22 cellular contexts compared by ENCODE assay signal in the genomic region with DNA sequence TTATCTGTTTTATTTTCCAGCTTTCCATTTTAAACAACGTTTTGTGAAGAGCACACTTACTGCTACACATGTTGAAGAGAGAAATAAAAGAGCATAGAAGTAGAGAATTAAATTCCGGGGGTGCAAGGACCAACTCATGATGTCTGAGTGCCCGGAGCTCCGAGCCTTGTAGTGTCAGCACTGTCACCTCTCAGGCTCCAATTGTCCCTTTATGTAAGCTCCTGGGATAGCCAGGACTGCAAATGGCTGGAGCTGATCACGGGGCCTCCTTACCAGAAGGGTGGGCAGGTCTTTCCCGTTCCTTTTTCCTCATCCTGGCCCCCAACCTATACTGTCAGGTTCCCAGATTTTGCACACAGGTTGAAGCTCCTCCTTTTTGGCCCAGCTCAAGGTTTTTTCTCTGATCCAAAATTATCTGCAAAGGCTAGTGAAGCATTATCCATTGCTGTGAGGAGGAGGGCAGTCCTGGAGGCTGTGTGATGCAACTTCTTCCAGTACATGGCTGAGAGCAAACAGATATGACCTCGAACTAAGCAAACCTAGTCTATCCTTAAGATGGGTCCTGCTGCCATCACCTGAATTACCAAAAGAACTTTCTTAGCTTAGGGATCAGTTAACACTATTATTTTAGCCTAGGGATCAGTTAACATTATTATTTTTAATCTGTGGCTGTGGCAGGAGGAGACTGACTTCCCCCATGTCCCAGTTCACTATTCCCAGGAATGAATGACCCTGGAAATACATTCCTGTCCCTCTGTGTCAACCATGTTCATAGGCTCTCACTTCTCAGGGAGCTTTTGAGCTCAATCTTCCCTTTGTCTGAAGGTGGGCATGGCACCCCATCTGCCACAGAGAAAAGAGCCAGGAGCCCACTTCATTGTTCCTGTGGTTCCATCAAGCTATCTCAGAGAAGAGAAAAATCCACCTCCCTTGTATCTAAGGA. TPM values are rescaled to one million over a fixed set of nuclear protein-coding genes. Genes with fewer than 3 reads are reported as not detected.
DNase-seq lines count a peak whose midpoint lies in the region; ATAC-seq, FAIRE-seq and TF ChIP-seq lines count a peak whose summit lies in the region.
"Had no signal": no experiment of that assay in that cellular context is flagged by ENCODE, and none has a peak within 500 bp of the region (broad histone marks: within the 10 kb centered on the region; RNA-seq: fewer than 3 reads in every experiment).

Gene FGG, minus strand, starts transcription at position 185 of the 943 bp plus-strand sequence. Its CDS starts 47 bp downstream, at position 138.

- TF ChIP-seq CTCF in ascending aorta (IDR thresholded peaks at IDR 0.05): no peak
- TF ChIP-seq CTCF in HepG2 (CRISPR knock-in tag; IDR thresholded peaks at IDR 0.05): no peak
- TF ChIP-seq CTCF in neural progenitor cell (IDR thresholded peaks at IDR 0.05): no peak

- ATAC-seq in HepG2: peak; percentile 98

- in situ Hi-C loops in HepG2 (cut with HindIII; ENCODE audit: extremely low pct_ligation_motif_present, low pct_unique_long_range_greater_than_20kb): no loop called here

- no peak for TF ChIP-seq RAD21 in HepG2 (CRISPR knock-in tag; IDR thresholded peaks at IDR 0.05)

- no peaks in the 10 kb centered on the region for H3F3A ChIP-seq in neural progenitor cell (ENCODE audit: low read depth)

- H3K36me3 ChIP-seq in ascending aorta: no peaks in the 10 kb centered on the region
- peaks cover 2 to 21% of the 10 kb centered on the region in 2 experiments; a peak in 4 of 5 replicates for H3K36me3 ChIP-seq in HepG2 (replicated peaks in 1 of 2; ENCODE audit: control insufficient read depth in 1 of 2, insufficient read depth in 2 of 2, low read length in 2 of 2)
- H3K36me3 ChIP-seq in neural progenitor cell: no peaks in the 10 kb centered on the region
- H3K36me3 ChIP-seq: SJSA1 had no signal

- CTCF ChIA-PET in HepG2 (lab: Yijun Ruan, JAX; ENCODE audit: low intra/inter-chr PET ratio, low total read pairs): no interaction called here

- H3K79me2 ChIP-seq in HepG2 (ENCODE audit: insufficient read depth, low read length) (peaks cover 42% of the 10 kb centered on the region), neural progenitor cell (ENCODE audit: low read depth) (no peaks in the 10 kb centered on the region)

- H3K9ac ChIP-seq in HepG2 (ENCODE audit: insufficient read depth, low read depth, low read length) (peak within 1 kb of the TSS; percentile 72), neural progenitor cell (no peak within 1 kb of the TSS)

- WGBS in HepG2 (ENCODE audit: low lambda C conversion rate): 2% methylated on average over 6 of the region's 7 CpGs

- H3K4me3 ChIP-seq in ascending aorta (no peak within 1 kb of the TSS), HepG2 (replicated peaks in 1 of 3; ENCODE audit: insufficient read depth in 1 of 3, low read depth in 2 of 3, low read length in 3 of 3) (peak within 1 kb of the TSS; percentile 67 to 74 (median 67)), neural progenitor cell (no peak within 1 kb of the TSS)
- H3K4me3 ChIP-seq: PC-9, SJSA1 had no signal

- no peak within 1 kb of the TSS for H2AFZ ChIP-seq in HepG2 (ENCODE audit: low read length)
- peak within 1 kb of the TSS; percentile 44 for H2AFZ ChIP-seq in neural progenitor cell (replicated peaks)
- H2AFZ ChIP-seq: PC-9 had no signal

- H3K4me1 ChIP-seq in ascending aorta (no peaks in the 10 kb centered on the region), HepG2 (ENCODE audit: insufficient read depth, low read length) (peaks cover 70% of the 10 kb centered on the region), neural progenitor cell (no peaks in the 10 kb centered on the region)
- H3K4me1 ChIP-seq: SJSA1 had no signal

- no peaks in the 10 kb centered on the region for H3K9me3 Mint-ChIP-seq in neural progenitor cell
- H3K9me3 Mint-ChIP-seq: IgD-negative memory B cell had no signal

- H3K27me3 ChIP-seq in ascending aorta (no peaks in the 10 kb centered on the region), HepG2 (ENCODE audit: control insufficient read depth in 1 of 2, insufficient read depth in 2 of 2, low read length in 2 of 2) (no peaks in the 10 kb centered on the region), neural progenitor cell (no peaks in the 10 kb centered on the region)

- POLR2A ChIA-PET in HepG2 (lab: Yijun Ruan, JAX): interaction anchor here (1.0 to 15.2 kb wide), 13 partner anchors 10 to 63 kb away, joined by 4 to 468 read pairs (median 12); partner anchors contain the start of genes FGA, FGB and PLRG1

- H3K27me3 Mint-ChIP-seq in neural progenitor cell (ENCODE audit: insufficient read depth, low read depth): no peaks in the 10 kb centered on the region

- peak; percentile 96 for FAIRE-seq in HepG2 (lab: Jason Lieb, UNC)
- FAIRE-seq: GM12892 had no signal

- no peaks in the 10 kb centered on the region for H3K36me3 Mint-ChIP-seq in neural progenitor cell
- H3K36me3 Mint-ChIP-seq: IgD-negative memory B cell had no signal

- BruUV-seq in HepG2 (replicated peaks; lab: Mats Ljungman, UMichigan): TSS peak; percentile 91

- H3K27ac ChIP-seq in ascending aorta (no peak within 1 kb of the TSS), HepG2 (ENCODE audit: extremely low read length, insufficient read depth, low read length) (peak within 1 kb of the TSS; percentile 78), neural progenitor cell (no peak within 1 kb of the TSS), caudate nucleus (ENCODE audit: low read depth, low read length) (no peak within 1 kb of the TSS)
- H3K27ac ChIP-seq: C4-2B, PC-9, SJSA1 had no signal

- peak in 1 of 2 experiments; percentile 80; a peak in 2 of 4 replicates for TF ChIP-seq EP300 in HepG2 (IDR thresholded peaks at IDR 0.05; ENCODE audit: low read depth in 2 of 2, low read length in 2 of 2)
- peak; percentile 70; the same call in 1 of the 2 replicates for TF ChIP-seq EP300 in HepG2 (CRISPR knock-in tag; IDR thresholded peaks at IDR 0.05; ENCODE audit: borderline replicate concordance)

- H4K20me1 ChIP-seq in HepG2 (ENCODE audit: insufficient read depth, low read length) (no peaks in the 10 kb centered on the region), neural progenitor cell (ENCODE audit: low read depth) (no peaks in the 10 kb centered on the region)

- intact Hi-C loops in ascending aorta (cut with DNase I) (no loop called here), HepG2 (cut with micrococcal nuclease; ENCODE audit: unreplicated experiment) (loop anchor here (2.0 kb wide), 1 partner anchor 14 kb away; no protein-coding TSS in a partner anchor), cardiac septum (cut with DNase I) (no loop called here)

- H3K27ac Mint-ChIP-seq in neural progenitor cell: no peak within 1 kb of the TSS
- H3K27ac Mint-ChIP-seq: IgD-negative memory B cell had no signal

- TF ChIP-seq POLR2A in HepG2 (IDR thresholded peaks at IDR 0.05; ENCODE audit: insufficient read depth in 1 of 2, low read depth in 2 of 2, low read length in 2 of 2): peak; percentile 96 to 99

- H3K4me1 Mint-ChIP-seq in neural progenitor cell: no peaks in the 10 kb centered on the region

- no peaks in the 10 kb centered on the region for H3K9me3 ChIP-seq in ascending aorta
- H3K9me3 ChIP-seq in HepG2 (ENCODE audit: low read length): no peaks in the 10 kb centered on the region
- no peaks in the 10 kb centered on the region for H3K9me3 ChIP-seq in neural progenitor cell (ENCODE audit: low read depth)
- H3K9me3 ChIP-seq: SJSA1 had no signal

- peak; percentile 45 for DNase-seq in HuH-7 (ENCODE audit: low spot score)
- no peak for DNase-seq in ascending aorta (ENCODE audit: low spot score in 2 of 2)
- DNase-seq in HepG2 (ENCODE audit: low spot score): peak; percentile 91
- DNase-seq in neural progenitor cell (ENCODE audit: low spot score): no peak
- DNase-seq in NCI-H526 (lab: John Stamatoyannopoulos, UW): no peak
- no peak for DNase-seq in cardiac septum (ENCODE audit: low spot score)
- DNase-seq in OCI-M2 (lab: John Stamatoyannopoulos, UW; ENCODE audit: unreplicated experiment): no peak
- DNase-seq in caudate nucleus (lab: John Stamatoyannopoulos, UW): no peak
- DNase-seq: NCI-H1105 treated with DMSO at 0.1 percent for 48 hours; NCI-H1930; NCI-H2171; NCI-H446; NK-92 treated with Interleukin-12 subunit alpha and Interleukin-12 subunit beta, amount 100 ng/mL, for 24 hours; PC-9 had no signal

- H3K4me3 Mint-ChIP-seq in neural progenitor cell: no peak within 1 kb of the TSS
- H3K4me3 Mint-ChIP-seq: IgD-negative memory B cell had no signal

- H3K4me2 ChIP-seq in HepG2 (ENCODE audit: low read depth, low read length): peak within 1 kb of the TSS; percentile 73
- no peak within 1 kb of the TSS for H3K4me2 ChIP-seq in neural progenitor cell
- H3K4me2 ChIP-seq: PC-9 had no signal

RNA-seq across cellular contexts. Expression of gene FGG, which starts in this region (rescaled TPM):
- total RNA-seq in ascending aorta: 40.3 TPM
- total RNA-seq in HepG2 (2016; rRNA removed; fragmentation: Illumina TruSeq; extraction: Trizol): 1,495 and 2,423 TPM in 2 replicates
- 401 and 461 TPM in 2 replicates for total RNA-seq in HepG2 (2016; cell fraction: cytosol; rRNA removed; fragmentation: Illumina TruSeq; extraction: Trizol; ENCODE audit: low read depth)
- total RNA-seq in HepG2 (2016; cell fraction: insoluble cytoplasmic fraction; rRNA removed; fragmentation: Illumina TruSeq; extraction: Trizol): 1,449 and 2,438 TPM in 2 replicates
- 624 and 702 TPM in 2 replicates for total RNA-seq in HepG2 (2016; cell fraction: membrane; rRNA removed; fragmentation: Illumina TruSeq; extraction: Trizol)
- total RNA-seq in HepG2 (2016; cell fraction: nucleus; rRNA removed; fragmentation: Illumina TruSeq; extraction: Trizol): 2,130 and 2,392 TPM in 2 replicates
- polyA plus RNA-seq in HepG2 (2011; rRNA removed): 1,030 and 1,037 TPM in 2 replicates
- 571 and 1,106 TPM in 2 replicates for polyA plus RNA-seq in HepG2 (2011; cell fraction: cytosol; rRNA removed)
- 235 and 339 TPM in 2 replicates for polyA plus RNA-seq in HepG2 (2011; cell fraction: nucleus; rRNA removed)
- 1,249 and 1,529 TPM in 2 replicates for polyA plus RNA-seq in HepG2 (2012)
- polyA plus RNA-seq in HepG2 (2016; cell fraction: cytosol; fragmentation: Illumina TruSeq; extraction: Trizol; ENCODE audit: low read depth): 421 and 430 TPM in 2 replicates
- 1,324 and 1,381 TPM in 2 replicates for polyA plus RNA-seq in HepG2 (2016; cell fraction: insoluble cytoplasmic fraction; fragmentation: Illumina TruSeq; extraction: Trizol; ENCODE audit: low read depth)
- 463 and 496 TPM in 2 replicates for polyA plus RNA-seq in HepG2 (2016; cell fraction: membrane; fragmentation: Illumina TruSeq; extraction: Trizol; ENCODE audit: low read depth)
- polyA plus RNA-seq in HepG2 (2016; cell fraction: nucleus; fragmentation: Illumina TruSeq; extraction: Trizol; ENCODE audit: insufficient read depth, low read depth): 2,640 and 2,884 TPM in 2 replicates
- 0.72 and 295 TPM in 2 replicates for polyA minus RNA-seq in HepG2 (2011; rRNA and poly(A)+ RNA removed; ENCODE audit: low replicate concordance)
- polyA minus RNA-seq in HepG2 (2011; cell fraction: cytosol; rRNA and poly(A)+ RNA removed): 285 and 453 TPM in 2 replicates
- 263 and 473 TPM in 2 replicates for polyA minus RNA-seq in HepG2 (2011; cell fraction: nucleus; rRNA and poly(A)+ RNA removed)
- not detected in 2 replicates for total RNA-seq in neural progenitor cell (ENCODE audit: low replicate concordance)
- not detected for total RNA-seq in cardiac septum
- total RNA-seq: A673, Daoy, H4, LHCN-M2, PC-9, SJSA1 had no signal
- polyA plus RNA-seq: IgD-negative memory B cell had no signal

Comparison
In these comparisons a context has a peak if more than half of its experiments do, and no peak if none do; other contexts are left out.
1. DNase-seq: peak in HuH-7 (single experiment) and HepG2 (single experiment); none in ascending aorta (0 of 2), neural progenitor cell (single experiment), NCI-H526 (0 of 2), cardiac septum (single experiment), OCI-M2 (single experiment) and caudate nucleus (0 of 61).
2. H3K4me3 ChIP-seq: peak in HepG2 (3 of 3); none in ascending aorta (0 of 2) and neural progenitor cell (single experiment).